In genomic region chr3:184299488-184300376, GRCh38 we compare ENCODE assay signal across 8 cellular contexts. TPM values are rescaled to one million over a fixed set of nuclear protein-coding genes. Genes with fewer than 3 reads are reported as not detected.
DNase-seq lines count a peak whose midpoint lies in the region; ATAC-seq and TF ChIP-seq lines count a peak whose summit lies in the region.

No MANE protein-coding gene starts in this region.

- peaks cover 15 to 52% of the 10 kb centered on the region in 2 experiments; a peak in 2 of 3 replicates for H3K36me3 ChIP-seq in HEK293 (ENCODE audit: control insufficient read depth in 2 of 2, insufficient read depth in 1 of 2, low read length in 2 of 2)

- TF ChIP-seq CTCF in AG04449 (IDR thresholded peaks at IDR 0.05; ENCODE audit: insufficient read depth, low read length, missing control alignments) (no peak), HEK293 (tag by site-specific recombination; IDR thresholded peaks at IDR 0.05) (no peak)

- POLR2A ChIA-PET in AG04449 (lab: Yijun Ruan, JAX) = interaction anchor here (0.8 to 1.3 kb wide), 3 partner anchors 11 to 37 kb away, joined by 3 to 4 read pairs (median 4); no protein-coding TSS in a partner anchor
- POLR2A ChIA-PET in HEK293 (lab: Yijun Ruan, JAX) = no interaction called here

- peaks cover 9% of the 10 kb centered on the region for H3K4me1 Mint-ChIP-seq in activated T-helper 17 cell treated with anti-CD3 and anti-CD28 coated beads, Interleukin-2, amount 50 U/mL, for 72 hours
- H3K4me1 Mint-ChIP-seq in stimulated activated naive CD8-positive, alpha-beta T cell treated with anti-CD3 and anti-CD28 coated beads, Interleukin-15, amount 100 ng/mL, for 72 hours = peaks cover 28% of the 10 kb centered on the region

- H3K4me3 ChIP-seq in AG04449 (ENCODE audit: low read depth, low read length) (peak overlapping the region; percentile 85), HEK293 (ENCODE audit: low read depth, low read length) (peak overlapping the region; percentile 98), iPS-11a (ENCODE audit: low read depth, low read length) (peak overlapping the region; percentile 83)

- CTCF ChIA-PET in AG04449 (lab: Yijun Ruan, JAX) (interaction anchor here (1.0 to 2.5 kb wide), 5 partner anchors 11 to 53 kb away, joined by 3 to 6 read pairs (median 5); partner anchors contain the start of gene EEF1AKMT4), HEK293 (lab: Yijun Ruan, JAX) (interaction anchor here (1.0 to 1.2 kb wide), 2 partner anchors 50 to 72 kb away, joined by 3 to 4 read pairs; partner anchors contain the start of gene EEF1AKMT4)

- H3K4me1 ChIP-seq in HEK293 (ENCODE audit: control insufficient read depth, insufficient read depth, low read length) = no peaks in the 10 kb centered on the region

- H3K4me3 Mint-ChIP-seq in activated T-helper 17 cell treated with anti-CD3 and anti-CD28 coated beads, Interleukin-2, amount 50 U/mL, for 72 hours = peak overlapping the region; percentile 98
- peak overlapping the region; percentile 86 to 89 for H3K4me3 Mint-ChIP-seq in stimulated activated naive CD8-positive, alpha-beta T cell treated with anti-CD3 and anti-CD28 coated beads, Interleukin-15, amount 100 ng/mL, for 72 hours

- no peak for ATAC-seq in activated T-helper 17 cell treated with anti-CD3 and anti-CD28 coated beads, Interleukin-2, amount 50 U/mL, for 72 hours (replicated peaks)
- ATAC-seq in stimulated activated naive CD8-positive, alpha-beta T cell treated with anti-CD3 and anti-CD28 coated beads, Interleukin-15, amount 100 ng/mL, for 72 hours = no peak
- no peak for ATAC-seq in GM19035 (IDR thresholded peaks at IDR 0.05; ENCODE audit: unreplicated experiment)

- no peaks in the 10 kb centered on the region for H3K27me3 Mint-ChIP-seq in activated T-helper 17 cell treated with anti-CD3 and anti-CD28 coated beads, Interleukin-2, amount 50 U/mL, for 72 hours
- no peaks in the 10 kb centered on the region for H3K27me3 Mint-ChIP-seq in stimulated activated naive CD8-positive, alpha-beta T cell treated with anti-CD3 and anti-CD28 coated beads, Interleukin-15, amount 100 ng/mL, for 72 hours

- H3K9me3 Mint-ChIP-seq in activated T-helper 17 cell treated with anti-CD3 and anti-CD28 coated beads, Interleukin-2, amount 50 U/mL, for 72 hours = no peaks in the 10 kb centered on the region
- H3K9me3 Mint-ChIP-seq in stimulated activated naive CD8-positive, alpha-beta T cell treated with anti-CD3 and anti-CD28 coated beads, Interleukin-15, amount 100 ng/mL, for 72 hours = no peaks in the 10 kb centered on the region

- no peaks in the 10 kb centered on the region for H3K9me3 ChIP-seq in HEK293 (ENCODE audit: control insufficient read depth, insufficient read depth, low read depth, low read length)

- peak overlapping the region; percentile 95 for H3K27ac Mint-ChIP-seq in activated T-helper 17 cell treated with anti-CD3 and anti-CD28 coated beads, Interleukin-2, amount 50 U/mL, for 72 hours
- peak overlapping the region; percentile 86 to 99 for H3K27ac Mint-ChIP-seq in stimulated activated naive CD8-positive, alpha-beta T cell treated with anti-CD3 and anti-CD28 coated beads, Interleukin-15, amount 100 ng/mL, for 72 hours

- DNase-seq in AG04449 (ENCODE audit: low read depth, low spot score) = no peak
- DNase-seq in stimulated activated naive CD8-positive, alpha-beta T cell treated with anti-CD3 and anti-CD28 coated beads, Interleukin-15, amount 100 ng/mL, for 72 hours = no peak
- DNase-seq in DMS114 treated with DMSO at 0.1 percent for 48 hours (lab: John Stamatoyannopoulos, UW; ENCODE audit: unreplicated experiment) = no peak
- no peak for DNase-seq in superior temporal gyrus (ENCODE audit: extremely low spot score)

- peak overlapping the region; percentile 76 for H3K27ac ChIP-seq in HEK293 (ENCODE audit: extremely low read depth, low read depth, low read length)

- peaks cover 54% of the 10 kb centered on the region for H3K36me3 Mint-ChIP-seq in activated T-helper 17 cell treated with anti-CD3 and anti-CD28 coated beads, Interleukin-2, amount 50 U/mL, for 72 hours (ENCODE audit: low read depth)

TF ChIP-seq in HEK293, 187 proteins besides CTCF, POLR2A, EP300 and RAD21:
- peak; percentile 37 for TF ChIP-seq ZFP37 (tag by site-specific recombination; IDR thresholded peaks at IDR 0.05)
- 0 out of 2 replicates have a peak, but pooled peaks have one; percentile 41 for TF ChIP-seq MYNN (tag by site-specific recombination; IDR thresholded peaks at IDR 0.05; ENCODE audit: borderline replicate concordance)
- no peak for TF ChIP-seq ZNF558 (tag by site-specific recombination; IDR thresholded peaks at IDR 0.05)
- TF ChIP-seq ZBTB26 (tag by site-specific recombination; optimal IDR thresholded peaks at IDR 0.05) = peak; percentile 57
- TF ChIP-seq ZNF114 (tag by site-specific recombination; IDR thresholded peaks at IDR 0.05) = no peak
TF ChIP-seq in HEK293: peak in this region for 3.

RNA-seq across cellular contexts. Expression of gene PSMD2, which starts 0.7 kb away (rescaled TPM):
- 100 to 1,000 TPM; 143 to 311 TPM for total RNA-seq in activated T-helper 17 cell treated with anti-CD3 and anti-CD28 coated beads, Interleukin-2, amount 50 U/mL, for 72 hours

RNA-seq across cellular contexts. Expression of gene EIF4G1, which starts 14.7 kb away (rescaled TPM):
- total RNA-seq in activated T-helper 17 cell treated with anti-CD3 and anti-CD28 coated beads, Interleukin-2, amount 50 U/mL, for 72 hours = 100 to 1,000 TPM; 242 to 551 TPM

RNA-seq across cellular contexts. Expression of gene ECE2, which starts 23.9 kb away (rescaled TPM):
- total RNA-seq in activated T-helper 17 cell treated with anti-CD3 and anti-CD28 coated beads, Interleukin-2, amount 50 U/mL, for 72 hours = not detected

RNA-seq across cellular contexts. Expression of gene FAM131A, which starts 37.7 kb away (rescaled TPM):
- total RNA-seq in activated T-helper 17 cell treated with anti-CD3 and anti-CD28 coated beads, Interleukin-2, amount 50 U/mL, for 72 hours = 1 to 10 TPM; 2.5 to 6.7 TPM

RNA-seq across cellular contexts. Expression of gene CAMK2N2, which starts 38.4 kb away (rescaled TPM):
- total RNA-seq in activated T-helper 17 cell treated with anti-CD3 and anti-CD28 coated beads, Interleukin-2, amount 50 U/mL, for 72 hours = 1 to 10 TPM in 1 of 2 donors, under 1 TPM in 1; 0.64 to 1.2 TPM
